20 cellular contexts compared by ENCODE assay signal in the genomic region with DNA sequence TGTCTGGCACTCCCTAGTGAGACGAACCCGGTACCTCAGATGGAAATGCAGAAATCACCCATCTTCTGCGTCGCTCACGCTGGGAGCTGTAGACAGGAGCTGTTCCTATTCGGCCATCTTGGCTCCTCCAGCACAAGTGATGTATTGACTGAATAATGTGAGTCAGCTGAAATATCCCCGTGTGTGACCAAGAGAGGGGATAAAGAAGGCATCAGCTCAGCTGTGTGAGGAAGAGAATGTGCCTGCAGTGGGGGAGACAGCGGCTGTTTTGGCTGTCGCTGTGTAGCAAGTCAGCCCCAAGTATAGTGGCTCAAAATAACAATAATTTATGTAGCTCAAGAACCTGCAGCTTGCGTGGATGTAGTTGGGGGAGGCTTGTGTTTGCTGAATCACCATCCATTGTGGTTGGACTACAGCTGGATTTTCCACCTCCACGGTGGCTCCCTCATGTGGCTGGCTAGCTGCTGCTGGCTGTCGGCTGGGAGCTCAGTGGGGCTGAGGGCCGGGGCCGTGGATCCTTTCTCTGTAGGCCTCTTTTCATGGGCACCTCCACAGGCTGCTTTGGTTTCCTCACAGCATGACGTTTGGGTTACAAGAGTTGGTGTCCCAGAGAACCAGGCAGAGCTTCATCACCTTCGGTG.
A peak's percentile ranks its signal among the peaks of the same experiment; 100 is the strongest.
DNase-seq lines count a peak whose midpoint lies in the region; ATAC-seq lines count a peak whose summit lies in the region.
"Had no signal": no experiment of that assay in that cellular context is flagged by ENCODE, and none has a peak within 500 bp of the region (broad histone marks: within the 10 kb centered on the region; RNA-seq: fewer than 3 reads in every experiment).

No MANE protein-coding gene starts in this region.

- peaks cover 6% of the 10 kb centered on the region; the same call in 1 of the 2 replicates for H3K9me3 ChIP-seq in NT2/D1 (ENCODE audit: insufficient read depth, low read length)
- H3K9me3 ChIP-seq in iPS-15b (ENCODE audit: control insufficient read depth, insufficient read depth, low read length) = no peaks in the 10 kb centered on the region
- H3K9me3 ChIP-seq: upper lobe of right lung had no signal

- intact Hi-C loops in posterior vena cava (cut with DNase I) = no loop called here

- no peaks in the 10 kb centered on the region for H3K27me3 ChIP-seq in NT2/D1 (ENCODE audit: insufficient read depth, insufficient read length)
- H3K27me3 ChIP-seq in iPS-15b (ENCODE audit: control insufficient read depth, insufficient read depth, low read length) = no peaks in the 10 kb centered on the region
- H3K27me3 ChIP-seq: upper lobe of right lung had no signal

- DNase-seq in NCI-H1436 (lab: John Stamatoyannopoulos, UW) = peak; percentile 5
- no peak for DNase-seq in NCI-H1436 treated with DMSO at 0.1 percent for 48 hours (lab: John Stamatoyannopoulos, UW)
- DNase-seq in NT2/D1 (ENCODE audit: low read depth, low spot score) = peak; percentile 15
- peak; percentile 48 for DNase-seq in posterior vena cava (ENCODE audit: low spot score)
- DNase-seq in stimulated activated naive CD4-positive, alpha-beta T cell (lab: John Stamatoyannopoulos, UW) = no peak
- no peak for DNase-seq in stimulated activated naive CD8-positive, alpha-beta T cell treated with anti-CD3 and anti-CD28 coated beads, Interleukin-15, Interleukin-2, amounts not matched to agents 100 U/mL and 50 U/mL, for 24 hours
- DNase-seq: 8988T; activated naive CD4-positive, alpha-beta T cell treated with anti-CD3 and anti-CD28 coated beads, Interleukin-2, amount 10 ng/mL, durations not matched to agents 7 days and 5 days; AML-193; amniotic stem cell; CD8-positive, alpha-beta T cell; GM23248; NCI-H510A; occipital lobe; substantia nigra; upper lobe of right lung had no signal

- H3K4me3 ChIP-seq in NT2/D1 (ENCODE audit: insufficient read length, low read depth) (no peak overlapping the region), iPS-15b (ENCODE audit: low read depth, low read length) (peak overlapping the region; percentile 4)
- H3K4me3 ChIP-seq: coronary artery, GM23248, upper lobe of right lung had no signal

- no peaks in the 10 kb centered on the region for H3K4me1 ChIP-seq in NT2/D1 (ENCODE audit: insufficient read depth, insufficient read length)
- H3K4me1 ChIP-seq in iPS-15b (ENCODE audit: control insufficient read depth, insufficient read depth, low read length) = peaks cover 3% of the 10 kb centered on the region
- H3K4me1 ChIP-seq: upper lobe of right lung had no signal

- H3K9ac ChIP-seq in NT2/D1 (ENCODE audit: insufficient read length, low read depth) (no peak overlapping the region), iPS-15b (ENCODE audit: low read depth, low read length) (no peak overlapping the region)
- H3K9ac ChIP-seq: GM23248 had no signal

- no peak for ATAC-seq in HG03159 (IDR thresholded peaks at IDR 0.05; ENCODE audit: unreplicated experiment)
- ATAC-seq in stimulated activated naive CD8-positive, alpha-beta T cell treated with anti-CD3 and anti-CD28 coated beads, Interleukin-15, Interleukin-2, amounts not matched to agents 100 U/mL and 50 U/mL, for 24 hours = no peak
- ATAC-seq: CD8-positive, alpha-beta T cell; SK-N-SH treated with all-trans-retinoic acid at 6 μM for 48 hours; upper lobe of right lung had no signal

- H3K36me3 ChIP-seq in NT2/D1 (ENCODE audit: insufficient read depth, insufficient read length, low read length) (no peaks in the 10 kb centered on the region), iPS-15b (ENCODE audit: control insufficient read depth, insufficient read depth, low read length) (no peaks in the 10 kb centered on the region)
- H3K36me3 ChIP-seq: upper lobe of right lung had no signal

Comparison
In these comparisons a context has a peak if more than half of its experiments do, and no peak if none do; other contexts are left out.
1. DNase-seq: peak in NCI-H1436 (single experiment), NT2/D1 (single experiment) and posterior vena cava (single experiment); none in NCI-H1436 treated with DMSO at 0.1 percent for 48 hours (single experiment), stimulated activated naive CD4-positive, alpha-beta T cell (0 of 6) and stimulated activated naive CD8-positive, alpha-beta T cell treated with anti-CD3 and anti-CD28 coated beads, Interleukin-15, Interleukin-2, amounts not matched to agents 100 U/mL and 50 U/mL, for 24 hours (single experiment).